Comparison of ENCODE assay signal across 16 cellular contexts in the genomic region with DNA sequence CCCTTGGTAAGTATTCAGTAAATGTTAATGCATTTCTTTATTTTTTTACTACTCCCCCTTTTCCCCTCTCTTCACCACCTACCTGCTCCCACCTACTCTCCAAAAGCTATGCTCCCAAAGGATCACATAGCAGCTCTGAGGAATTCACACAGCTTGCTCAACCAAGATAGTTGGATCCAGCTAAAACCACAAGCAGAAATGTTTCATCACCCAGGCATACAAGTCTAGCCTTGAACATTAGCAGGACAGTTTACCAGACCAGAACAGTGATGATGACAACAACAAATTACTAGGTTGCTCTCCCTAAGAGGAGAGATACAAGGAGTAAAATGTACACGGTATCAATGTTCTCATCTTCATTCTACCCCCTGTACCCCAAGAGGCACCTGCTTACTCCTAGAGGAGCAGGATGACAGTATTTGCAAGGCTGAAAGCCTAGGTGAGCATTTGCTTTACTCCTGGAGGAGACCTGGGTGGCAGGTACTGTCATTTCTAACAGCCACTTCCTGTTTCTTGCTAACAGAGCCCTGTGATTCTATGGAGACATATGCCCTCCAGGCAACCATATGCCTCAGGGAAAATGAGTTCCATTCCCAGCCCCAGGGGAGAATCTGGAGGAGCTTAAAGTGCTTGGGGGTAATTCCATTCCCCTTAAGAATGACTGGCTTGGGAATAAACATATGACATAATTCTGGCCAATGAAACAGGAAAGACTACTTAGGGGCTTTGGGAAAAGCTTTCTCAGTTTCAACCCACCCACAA.
DNase-seq lines count a peak whose midpoint lies in the region; ATAC-seq and TF ChIP-seq lines count a peak whose summit lies in the region.
"Had no signal": no experiment of that assay in that cellular context is flagged by ENCODE, and none has a peak within 500 bp of the region (broad histone marks: within the 10 kb centered on the region; RNA-seq: fewer than 3 reads in every experiment).

No MANE protein-coding gene starts in this region.

- no peaks in the 10 kb centered on the region for H3K36me3 Mint-ChIP-seq in activated T-cell treated with anti-CD3 and anti-CD28 coated beads, Interleukin-2, amount 50 U/mL, for 4 hours (ENCODE audit: insufficient read depth)

- H3K4me1 Mint-ChIP-seq in activated T-cell treated with anti-CD3 and anti-CD28 coated beads, Interleukin-2, amount 50 U/mL, for 4 hours (ENCODE audit: low read depth), result no peaks in the 10 kb centered on the region

- no peak overlapping the region for H3K27ac ChIP-seq in SJCRH30

- peak; percentile 84 for DNase-seq in GM03348 (ENCODE audit: low spot score)
- DNase-seq in SJCRH30, result peak; percentile 18 to 40
- peak; percentile 60 for DNase-seq in fibroblast of mammary gland (ENCODE audit: low read depth)
- peak; percentile 32 for DNase-seq in renal cortical epithelial cell (ENCODE audit: low read depth)
- no peak for DNase-seq in activated T-cell treated with anti-CD3 and anti-CD28 coated beads, Interleukin-2, amount 50 U/mL, for 4 hours
- DNase-seq in mucosa of gallbladder (ENCODE audit: low spot score), result no peak
- DNase-seq: activated CD4-positive, alpha-beta T cell treated with anti-CD3 and anti-CD28 coated beads for 1 hour; activated naive CD4-positive, alpha-beta T cell treated with Interleukin-2 at 50 U/mL for 16 hours; C1 segment of cervical spinal cord; hypothalamus; NCI-H1105; SHP77 treated with DMSO at 0.1 percent for 48 hours; stimulated activated CD4-positive, alpha-beta T cell treated with anti-CD3 and anti-CD28 coated beads, Interleukin-4, amount 100 ng/mL, for 4 hours had no signal

- ATAC-seq in activated CD4-positive, CD25-positive, alpha-beta regulatory T cell treated with anti-CD3 and anti-CD28 coated beads, Interleukin-2, amount 50 U/mL, for 24 hours, result no peak
- no peak for ATAC-seq in HG02798 (IDR thresholded peaks at IDR 0.05; ENCODE audit: poor library complexity, unreplicated experiment)
- ATAC-seq in activated T-cell treated with anti-CD3 and anti-CD28 coated beads, Interleukin-2, amount 50 U/mL, for 4 hours, result no peak

- no peak overlapping the region for H3K4me3 Mint-ChIP-seq in activated T-cell treated with anti-CD3 and anti-CD28 coated beads, Interleukin-2, amount 50 U/mL, for 4 hours
- H3K4me3 Mint-ChIP-seq: brain had no signal

- TF ChIP-seq CTCF in fibroblast of mammary gland (conservative IDR thresholded peaks at IDR 0.05; ENCODE audit: control insufficient read depth, insufficient read depth, low read depth, low read length), result no peak

- no peaks in the 10 kb centered on the region for H3K36me3 ChIP-seq in SJCRH30

- H3K27me3 ChIP-seq in SJCRH30, result no peaks in the 10 kb centered on the region

- H3K4me3 ChIP-seq in SJCRH30, result no peak overlapping the region
- H3K4me3 ChIP-seq in fibroblast of mammary gland (ENCODE audit: control insufficient read depth, low read depth, low read length), result no peak overlapping the region

- no peaks in the 10 kb centered on the region for H3K27me3 Mint-ChIP-seq in activated T-cell treated with anti-CD3 and anti-CD28 coated beads, Interleukin-2, amount 50 U/mL, for 4 hours (ENCODE audit: low read depth)
- H3K27me3 Mint-ChIP-seq: brain had no signal

- peaks cover 30% of the 10 kb centered on the region for H3K4me1 ChIP-seq in SJCRH30

- no peaks in the 10 kb centered on the region for H3K9me3 ChIP-seq in SJCRH30 (replicated peaks)

- H3K9me3 Mint-ChIP-seq in activated T-cell treated with anti-CD3 and anti-CD28 coated beads, Interleukin-2, amount 50 U/mL, for 4 hours, result no peaks in the 10 kb centered on the region
- H3K9me3 Mint-ChIP-seq: brain had no signal

Comparison
In these comparisons a context has a peak if more than half of its experiments do, and no peak if none do; other contexts are left out.
1. DNase-seq: peak in GM03348 (single experiment), SJCRH30 (2 of 2), fibroblast of mammary gland (single experiment) and renal cortical epithelial cell (single experiment); none in activated T-cell treated with anti-CD3 and anti-CD28 coated beads, Interleukin-2, amount 50 U/mL, for 4 hours (single experiment) and mucosa of gallbladder (single experiment).